ENCODE assay signal across 9 cellular contexts in genomic region chr1:246219508-246220030, GRCh38.
DNase-seq lines count a peak whose midpoint lies in the region; ATAC-seq lines count a peak whose summit lies in the region.
"Had no signal": no experiment of that assay in that cellular context is flagged by ENCODE, and none has a peak within 500 bp of the region (broad histone marks: within the 10 kb centered on the region; RNA-seq: fewer than 3 reads in every experiment).

No MANE protein-coding gene starts in this region.

- POLR2A ChIA-PET in activated CD4-positive, alpha-beta T cell treated with anti-CD3 and anti-CD28 coated beads for 36 hours (lab: Charles Lee): no interaction called here

- intact Hi-C loops in left cardiac atrium (cut with DNase I): no loop called here
- intact Hi-C loops in activated CD4-positive, alpha-beta T cell treated with anti-CD3 and anti-CD28 coated beads for 36 hours (cut with DNase I, micrococcal nuclease): no loop called here

- CTCF ChIA-PET in activated CD4-positive, alpha-beta T cell treated with anti-CD3 and anti-CD28 coated beads for 36 hours (lab: Charles Lee): no interaction called here

- ATAC-seq in HG03060 (IDR thresholded peaks at IDR 0.05; ENCODE audit: low read depth, unreplicated experiment) (peak; percentile 76), left cardiac atrium (no peak)
- no peak for ATAC-seq in activated CD4-positive, alpha-beta T cell treated with anti-CD3 and anti-CD28 coated beads for 36 hours

- no peaks in the 10 kb centered on the region for H3K4me1 Mint-ChIP-seq in activated CD4-positive, alpha-beta T cell treated with anti-CD3 and anti-CD28 coated beads for 36 hours

- no peaks in the 10 kb centered on the region for H3K27me3 Mint-ChIP-seq in activated CD4-positive, alpha-beta T cell treated with anti-CD3 and anti-CD28 coated beads for 36 hours
- H3K27me3 Mint-ChIP-seq: activated naive CD8-positive, alpha-beta T cell had no signal

- peaks cover 14% of the 10 kb centered on the region for H3K36me3 Mint-ChIP-seq in activated CD4-positive, alpha-beta T cell treated with anti-CD3 and anti-CD28 coated beads for 36 hours (ENCODE audit: low read depth)

- no peak overlapping the region for H3K4me3 Mint-ChIP-seq in activated CD4-positive, alpha-beta T cell treated with anti-CD3 and anti-CD28 coated beads for 36 hours
- H3K4me3 Mint-ChIP-seq: activated naive CD8-positive, alpha-beta T cell had no signal

- no peak overlapping the region for H3K27ac Mint-ChIP-seq in activated CD4-positive, alpha-beta T cell treated with anti-CD3 and anti-CD28 coated beads for 36 hours
- H3K27ac Mint-ChIP-seq: activated naive CD8-positive, alpha-beta T cell had no signal

- DNase-seq in GF-D8 (lab: John Stamatoyannopoulos, UW) (peak; percentile 60), NCI-H526 treated with DMSO at 0.1 percent for 48 hours (lab: John Stamatoyannopoulos, UW) (peak; percentile 27), iris pigment epithelial cell (ENCODE audit: low read depth) (peak; percentile 10), left cardiac atrium (no peak)
- DNase-seq in stimulated activated CD4-positive, alpha-beta T cell treated with anti-CD3 and anti-CD28 coated beads, Interleukin-2, amount 100 ng/mL, for 24 hours: no peak
- DNase-seq in activated naive CD4-positive, alpha-beta T cell (lab: John Stamatoyannopoulos, UW): no peak
- DNase-seq in activated CD4-positive, alpha-beta T cell treated with anti-CD3 and anti-CD28 coated beads for 36 hours: no peak

- no peaks in the 10 kb centered on the region for H3K9me3 Mint-ChIP-seq in activated CD4-positive, alpha-beta T cell treated with anti-CD3 and anti-CD28 coated beads for 36 hours (ENCODE audit: low read depth)

Comparison
In these comparisons a context has a peak if more than half of its experiments do, and no peak if none do; other contexts are left out.
1. DNase-seq: peak in GF-D8 (single experiment), NCI-H526 treated with DMSO at 0.1 percent for 48 hours (single experiment) and iris pigment epithelial cell (single experiment); none in stimulated activated CD4-positive, alpha-beta T cell treated with anti-CD3 and anti-CD28 coated beads, Interleukin-2, amount 100 ng/mL, for 24 hours (0 of 2), activated naive CD4-positive, alpha-beta T cell (0 of 4), left cardiac atrium (single experiment) and activated CD4-positive, alpha-beta T cell treated with anti-CD3 and anti-CD28 coated beads for 36 hours (single experiment).